1 cellular context compared by ENCODE assay signal in the genomic region with DNA sequence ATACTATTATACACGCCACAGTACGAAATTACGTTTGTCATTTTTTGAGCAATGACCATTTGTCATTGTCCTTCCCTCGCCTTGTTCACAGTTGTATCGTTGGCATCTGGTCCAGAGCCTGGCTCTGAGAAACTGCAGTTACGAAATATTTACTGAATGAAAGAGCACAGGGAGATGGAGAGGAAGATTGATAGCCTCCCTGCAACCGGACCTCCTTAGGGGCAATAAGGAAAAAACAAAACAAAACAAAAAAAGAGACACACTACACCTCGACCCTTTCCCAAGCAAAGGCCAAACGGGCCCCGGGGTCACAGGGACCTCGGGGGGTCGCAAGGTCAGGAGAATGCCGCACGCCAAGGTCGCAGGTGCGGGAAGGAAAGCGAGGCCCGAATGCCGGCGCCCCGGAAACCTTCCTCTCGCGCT.
TF ChIP-seq lines count a peak whose summit lies in the region.

No MANE protein-coding gene starts in this region.

TF ChIP-seq in K562, 482 proteins besides CTCF, POLR2A, EP300 and RAD21 (continues in another document):
- TF ChIP-seq, protein P1, sequence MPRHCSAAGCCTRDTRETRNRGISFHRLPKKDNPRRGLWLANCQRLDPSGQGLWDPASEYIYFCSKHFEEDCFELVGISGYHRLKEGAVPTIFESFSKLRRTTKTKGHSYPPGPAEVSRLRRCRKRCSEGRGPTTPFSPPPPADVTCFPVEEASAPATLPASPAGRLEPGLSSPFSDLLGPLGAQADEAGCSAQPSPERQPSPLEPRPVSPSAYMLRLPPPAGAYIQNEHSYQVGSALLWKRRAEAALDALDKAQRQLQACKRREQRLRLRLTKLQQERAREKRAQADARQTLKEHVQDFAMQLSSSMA (CRISPR knock-in tag; IDR thresholded peaks at IDR 0.05), result no peak
- TF ChIP-seq ZNF133 (CRISPR knock-in tag; IDR thresholded peaks at IDR 0.05) (no peak), ZNF717 (CRISPR knock-in tag; IDR thresholded peaks at IDR 0.05) (no peak), NFE2L1 (tag; IDR thresholded peaks at IDR 0.05; ENCODE audit: borderline replicate concordance, low read depth) (no peak), BRCA1 (IDR thresholded peaks at IDR 0.05) (no peak), BRCA1 (CRISPR knock-in tag; IDR thresholded peaks at IDR 0.05) (no peak), CXXC5 (CRISPR knock-in tag; IDR thresholded peaks at IDR 0.05) (peak; percentile 16; the same call in 1 of the 2 replicates), CEBPB (tag; IDR thresholded peaks at IDR 0.05) (peak; percentile 79), CEBPG (CRISPR knock-in tag; IDR thresholded peaks at IDR 0.05) (no peak), CEBPG (tag; conservative IDR thresholded peaks at IDR 0.05 in 1 of 2, IDR thresholded peaks at IDR 0.05 in 1 of 2) (peak in 1 of 2 experiments; percentile 56; a peak in 2 of 4 replicates), SIX5 (IDR thresholded peaks at IDR 0.05; ENCODE audit: borderline replicate concordance in 1 of 2, insufficient read depth in 1 of 2, low read depth in 1 of 2, low read length in 2 of 2) (no peak), PHB (CRISPR knock-in tag; IDR thresholded peaks at IDR 0.05) (no peak), HMG20A (CRISPR knock-in tag; conservative IDR thresholded peaks at IDR 0.05) (no peak), ILK (tag; IDR thresholded peaks at IDR 0.05; ENCODE audit: borderline replicate concordance, low read depth) (no peak), PYGO2 (tag; IDR thresholded peaks at IDR 0.05) (no peak), SRSF7 (optimal IDR thresholded peaks at IDR 0.05; ENCODE audit: low read depth, low read length) (no peak), ESRRA (IDR thresholded peaks at IDR 0.05; ENCODE audit: borderline replicate concordance, low read depth) (peak; percentile 74), TSC22D4 (tag; IDR thresholded peaks at IDR 0.05) (no peak), ZNF584 (CRISPR knock-in tag; IDR thresholded peaks at IDR 0.05; ENCODE audit: low read depth) (no peak), NELFE (IDR thresholded peaks at IDR 0.05; ENCODE audit: insufficient read depth, insufficient read length) (no peak), MYNN (IDR thresholded peaks at IDR 0.05) (no peak), MYNN (CRISPR knock-in tag; IDR thresholded peaks at IDR 0.05) (no peak), ILF3 (IDR thresholded peaks at IDR 0.05; ENCODE audit: borderline replicate concordance) (no peak), U2AF2 (optimal IDR thresholded peaks at IDR 0.05; ENCODE audit: low read depth, low read length) (no peak), ZSCAN29 (IDR thresholded peaks at IDR 0.05) (no peak), NR2C2 (CRISPR knock-in tag; IDR thresholded peaks at IDR 0.05) (no peak), NR2C2 (tag; IDR thresholded peaks at IDR 0.05) (peak; percentile 63; the same call in 1 of the 2 replicates), NR2C1 (IDR thresholded peaks at IDR 0.05) (0 out of 2 replicates have a peak, but pooled peaks have one; percentile 16), NR2C1 (tag; IDR thresholded peaks at IDR 0.05) (no peak), TCF3 (CRISPR knock-in tag; IDR thresholded peaks at IDR 0.05) (no peak), TBL1XR1 (IDR thresholded peaks at IDR 0.05; ENCODE audit: low read length in 2 of 2) (no peak), CHD2 (IDR thresholded peaks at IDR 0.05; ENCODE audit: low read depth, low read length) (no peak), HDAC1 (IDR thresholded peaks at IDR 0.05) (no peak), ZNF175 (CRISPR knock-in tag; IDR thresholded peaks at IDR 0.05; ENCODE audit: low read depth) (no peak), HDAC2 (IDR thresholded peaks at IDR 0.05) (no peak)
- TF ChIP-seq, protein P2, sequence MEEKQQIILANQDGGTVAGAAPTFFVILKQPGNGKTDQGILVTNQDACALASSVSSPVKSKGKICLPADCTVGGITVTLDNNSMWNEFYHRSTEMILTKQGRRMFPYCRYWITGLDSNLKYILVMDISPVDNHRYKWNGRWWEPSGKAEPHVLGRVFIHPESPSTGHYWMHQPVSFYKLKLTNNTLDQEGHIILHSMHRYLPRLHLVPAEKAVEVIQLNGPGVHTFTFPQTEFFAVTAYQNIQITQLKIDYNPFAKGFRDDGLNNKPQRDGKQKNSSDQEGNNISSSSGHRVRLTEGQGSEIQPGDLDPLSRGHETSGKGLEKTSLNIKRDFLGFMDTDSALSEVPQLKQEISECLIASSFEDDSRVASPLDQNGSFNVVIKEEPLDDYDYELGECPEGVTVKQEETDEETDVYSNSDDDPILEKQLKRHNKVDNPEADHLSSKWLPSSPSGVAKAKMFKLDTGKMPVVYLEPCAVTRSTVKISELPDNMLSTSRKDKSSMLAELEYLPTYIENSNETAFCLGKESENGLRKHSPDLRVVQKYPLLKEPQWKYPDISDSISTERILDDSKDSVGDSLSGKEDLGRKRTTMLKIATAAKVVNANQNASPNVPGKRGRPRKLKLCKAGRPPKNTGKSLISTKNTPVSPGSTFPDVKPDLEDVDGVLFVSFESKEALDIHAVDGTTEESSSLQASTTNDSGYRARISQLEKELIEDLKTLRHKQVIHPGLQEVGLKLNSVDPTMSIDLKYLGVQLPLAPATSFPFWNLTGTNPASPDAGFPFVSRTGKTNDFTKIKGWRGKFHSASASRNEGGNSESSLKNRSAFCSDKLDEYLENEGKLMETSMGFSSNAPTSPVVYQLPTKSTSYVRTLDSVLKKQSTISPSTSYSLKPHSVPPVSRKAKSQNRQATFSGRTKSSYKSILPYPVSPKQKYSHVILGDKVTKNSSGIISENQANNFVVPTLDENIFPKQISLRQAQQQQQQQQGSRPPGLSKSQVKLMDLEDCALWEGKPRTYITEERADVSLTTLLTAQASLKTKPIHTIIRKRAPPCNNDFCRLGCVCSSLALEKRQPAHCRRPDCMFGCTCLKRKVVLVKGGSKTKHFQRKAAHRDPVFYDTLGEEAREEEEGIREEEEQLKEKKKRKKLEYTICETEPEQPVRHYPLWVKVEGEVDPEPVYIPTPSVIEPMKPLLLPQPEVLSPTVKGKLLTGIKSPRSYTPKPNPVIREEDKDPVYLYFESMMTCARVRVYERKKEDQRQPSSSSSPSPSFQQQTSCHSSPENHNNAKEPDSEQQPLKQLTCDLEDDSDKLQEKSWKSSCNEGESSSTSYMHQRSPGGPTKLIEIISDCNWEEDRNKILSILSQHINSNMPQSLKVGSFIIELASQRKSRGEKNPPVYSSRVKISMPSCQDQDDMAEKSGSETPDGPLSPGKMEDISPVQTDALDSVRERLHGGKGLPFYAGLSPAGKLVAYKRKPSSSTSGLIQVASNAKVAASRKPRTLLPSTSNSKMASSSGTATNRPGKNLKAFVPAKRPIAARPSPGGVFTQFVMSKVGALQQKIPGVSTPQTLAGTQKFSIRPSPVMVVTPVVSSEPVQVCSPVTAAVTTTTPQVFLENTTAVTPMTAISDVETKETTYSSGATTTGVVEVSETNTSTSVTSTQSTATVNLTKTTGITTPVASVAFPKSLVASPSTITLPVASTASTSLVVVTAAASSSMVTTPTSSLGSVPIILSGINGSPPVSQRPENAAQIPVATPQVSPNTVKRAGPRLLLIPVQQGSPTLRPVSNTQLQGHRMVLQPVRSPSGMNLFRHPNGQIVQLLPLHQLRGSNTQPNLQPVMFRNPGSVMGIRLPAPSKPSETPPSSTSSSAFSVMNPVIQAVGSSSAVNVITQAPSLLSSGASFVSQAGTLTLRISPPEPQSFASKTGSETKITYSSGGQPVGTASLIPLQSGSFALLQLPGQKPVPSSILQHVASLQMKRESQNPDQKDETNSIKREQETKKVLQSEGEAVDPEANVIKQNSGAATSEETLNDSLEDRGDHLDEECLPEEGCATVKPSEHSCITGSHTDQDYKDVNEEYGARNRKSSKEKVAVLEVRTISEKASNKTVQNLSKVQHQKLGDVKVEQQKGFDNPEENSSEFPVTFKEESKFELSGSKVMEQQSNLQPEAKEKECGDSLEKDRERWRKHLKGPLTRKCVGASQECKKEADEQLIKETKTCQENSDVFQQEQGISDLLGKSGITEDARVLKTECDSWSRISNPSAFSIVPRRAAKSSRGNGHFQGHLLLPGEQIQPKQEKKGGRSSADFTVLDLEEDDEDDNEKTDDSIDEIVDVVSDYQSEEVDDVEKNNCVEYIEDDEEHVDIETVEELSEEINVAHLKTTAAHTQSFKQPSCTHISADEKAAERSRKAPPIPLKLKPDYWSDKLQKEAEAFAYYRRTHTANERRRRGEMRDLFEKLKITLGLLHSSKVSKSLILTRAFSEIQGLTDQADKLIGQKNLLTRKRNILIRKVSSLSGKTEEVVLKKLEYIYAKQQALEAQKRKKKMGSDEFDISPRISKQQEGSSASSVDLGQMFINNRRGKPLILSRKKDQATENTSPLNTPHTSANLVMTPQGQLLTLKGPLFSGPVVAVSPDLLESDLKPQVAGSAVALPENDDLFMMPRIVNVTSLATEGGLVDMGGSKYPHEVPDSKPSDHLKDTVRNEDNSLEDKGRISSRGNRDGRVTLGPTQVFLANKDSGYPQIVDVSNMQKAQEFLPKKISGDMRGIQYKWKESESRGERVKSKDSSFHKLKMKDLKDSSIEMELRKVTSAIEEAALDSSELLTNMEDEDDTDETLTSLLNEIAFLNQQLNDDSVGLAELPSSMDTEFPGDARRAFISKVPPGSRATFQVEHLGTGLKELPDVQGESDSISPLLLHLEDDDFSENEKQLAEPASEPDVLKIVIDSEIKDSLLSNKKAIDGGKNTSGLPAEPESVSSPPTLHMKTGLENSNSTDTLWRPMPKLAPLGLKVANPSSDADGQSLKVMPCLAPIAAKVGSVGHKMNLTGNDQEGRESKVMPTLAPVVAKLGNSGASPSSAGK (IDR thresholded peaks at IDR 0.05), result peak; percentile 43
- TF ChIP-seq, protein P3, sequence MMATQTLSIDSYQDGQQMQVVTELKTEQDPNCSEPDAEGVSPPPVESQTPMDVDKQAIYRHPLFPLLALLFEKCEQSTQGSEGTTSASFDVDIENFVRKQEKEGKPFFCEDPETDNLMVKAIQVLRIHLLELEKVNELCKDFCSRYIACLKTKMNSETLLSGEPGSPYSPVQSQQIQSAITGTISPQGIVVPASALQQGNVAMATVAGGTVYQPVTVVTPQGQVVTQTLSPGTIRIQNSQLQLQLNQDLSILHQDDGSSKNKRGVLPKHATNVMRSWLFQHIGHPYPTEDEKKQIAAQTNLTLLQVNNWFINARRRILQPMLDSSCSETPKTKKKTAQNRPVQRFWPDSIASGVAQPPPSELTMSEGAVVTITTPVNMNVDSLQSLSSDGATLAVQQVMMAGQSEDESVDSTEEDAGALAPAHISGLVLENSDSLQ (IDR thresholded peaks at IDR 0.05), result peak; percentile 32; the same call in 1 of the 2 replicates
- TF ChIP-seq, protein P4, sequence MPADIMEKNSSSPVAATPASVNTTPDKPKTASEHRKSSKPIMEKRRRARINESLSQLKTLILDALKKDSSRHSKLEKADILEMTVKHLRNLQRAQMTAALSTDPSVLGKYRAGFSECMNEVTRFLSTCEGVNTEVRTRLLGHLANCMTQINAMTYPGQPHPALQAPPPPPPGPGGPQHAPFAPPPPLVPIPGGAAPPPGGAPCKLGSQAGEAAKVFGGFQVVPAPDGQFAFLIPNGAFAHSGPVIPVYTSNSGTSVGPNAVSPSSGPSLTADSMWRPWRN (IDR thresholded peaks at IDR 0.05; ENCODE audit: low read depth), result no peak
- TF ChIP-seq, protein P5, sequence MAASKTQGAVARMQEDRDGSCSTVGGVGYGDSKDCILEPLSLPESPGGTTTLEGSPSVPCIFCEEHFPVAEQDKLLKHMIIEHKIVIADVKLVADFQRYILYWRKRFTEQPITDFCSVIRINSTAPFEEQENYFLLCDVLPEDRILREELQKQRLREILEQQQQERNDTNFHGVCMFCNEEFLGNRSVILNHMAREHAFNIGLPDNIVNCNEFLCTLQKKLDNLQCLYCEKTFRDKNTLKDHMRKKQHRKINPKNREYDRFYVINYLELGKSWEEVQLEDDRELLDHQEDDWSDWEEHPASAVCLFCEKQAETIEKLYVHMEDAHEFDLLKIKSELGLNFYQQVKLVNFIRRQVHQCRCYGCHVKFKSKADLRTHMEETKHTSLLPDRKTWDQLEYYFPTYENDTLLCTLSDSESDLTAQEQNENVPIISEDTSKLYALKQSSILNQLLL (CRISPR knock-in tag; IDR thresholded peaks at IDR 0.05; ENCODE audit: borderline replicate concordance), result no peak
- TF ChIP-seq, protein P6, sequence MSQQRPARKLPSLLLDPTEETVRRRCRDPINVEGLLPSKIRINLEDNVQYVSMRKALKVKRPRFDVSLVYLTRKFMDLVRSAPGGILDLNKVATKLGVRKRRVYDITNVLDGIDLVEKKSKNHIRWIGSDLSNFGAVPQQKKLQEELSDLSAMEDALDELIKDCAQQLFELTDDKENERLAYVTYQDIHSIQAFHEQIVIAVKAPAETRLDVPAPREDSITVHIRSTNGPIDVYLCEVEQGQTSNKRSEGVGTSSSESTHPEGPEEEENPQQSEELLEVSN (IDR thresholded peaks at IDR 0.05; ENCODE audit: borderline replicate concordance in 1 of 2, extremely low read depth in 1 of 2, insufficient read depth in 1 of 2, insufficient read length in 1 of 2, low read depth in 1 of 2, low read length in 1 of 2, poor library complexity in 1 of 2, severe bottlenecking in 1 of 2), result peak in 1 of 2 experiments; percentile 71
- TF ChIP-seq, protein P7, sequence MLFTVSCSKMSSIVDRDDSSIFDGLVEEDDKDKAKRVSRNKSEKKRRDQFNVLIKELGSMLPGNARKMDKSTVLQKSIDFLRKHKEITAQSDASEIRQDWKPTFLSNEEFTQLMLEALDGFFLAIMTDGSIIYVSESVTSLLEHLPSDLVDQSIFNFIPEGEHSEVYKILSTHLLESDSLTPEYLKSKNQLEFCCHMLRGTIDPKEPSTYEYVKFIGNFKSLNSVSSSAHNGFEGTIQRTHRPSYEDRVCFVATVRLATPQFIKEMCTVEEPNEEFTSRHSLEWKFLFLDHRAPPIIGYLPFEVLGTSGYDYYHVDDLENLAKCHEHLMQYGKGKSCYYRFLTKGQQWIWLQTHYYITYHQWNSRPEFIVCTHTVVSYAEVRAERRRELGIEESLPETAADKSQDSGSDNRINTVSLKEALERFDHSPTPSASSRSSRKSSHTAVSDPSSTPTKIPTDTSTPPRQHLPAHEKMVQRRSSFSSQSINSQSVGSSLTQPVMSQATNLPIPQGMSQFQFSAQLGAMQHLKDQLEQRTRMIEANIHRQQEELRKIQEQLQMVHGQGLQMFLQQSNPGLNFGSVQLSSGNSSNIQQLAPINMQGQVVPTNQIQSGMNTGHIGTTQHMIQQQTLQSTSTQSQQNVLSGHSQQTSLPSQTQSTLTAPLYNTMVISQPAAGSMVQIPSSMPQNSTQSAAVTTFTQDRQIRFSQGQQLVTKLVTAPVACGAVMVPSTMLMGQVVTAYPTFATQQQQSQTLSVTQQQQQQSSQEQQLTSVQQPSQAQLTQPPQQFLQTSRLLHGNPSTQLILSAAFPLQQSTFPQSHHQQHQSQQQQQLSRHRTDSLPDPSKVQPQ (CRISPR knock-in tag; IDR thresholded peaks at IDR 0.05; ENCODE audit: borderline replicate concordance), result no peak
- TF ChIP-seq, protein P8, sequence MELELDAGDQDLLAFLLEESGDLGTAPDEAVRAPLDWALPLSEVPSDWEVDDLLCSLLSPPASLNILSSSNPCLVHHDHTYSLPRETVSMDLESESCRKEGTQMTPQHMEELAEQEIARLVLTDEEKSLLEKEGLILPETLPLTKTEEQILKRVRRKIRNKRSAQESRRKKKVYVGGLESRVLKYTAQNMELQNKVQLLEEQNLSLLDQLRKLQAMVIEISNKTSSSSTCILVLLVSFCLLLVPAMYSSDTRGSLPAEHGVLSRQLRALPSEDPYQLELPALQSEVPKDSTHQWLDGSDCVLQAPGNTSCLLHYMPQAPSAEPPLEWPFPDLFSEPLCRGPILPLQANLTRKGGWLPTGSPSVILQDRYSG (tag; conservative IDR thresholded peaks at IDR 0.05; ENCODE audit: low read depth), result no peak
- TF ChIP-seq, protein P9, sequence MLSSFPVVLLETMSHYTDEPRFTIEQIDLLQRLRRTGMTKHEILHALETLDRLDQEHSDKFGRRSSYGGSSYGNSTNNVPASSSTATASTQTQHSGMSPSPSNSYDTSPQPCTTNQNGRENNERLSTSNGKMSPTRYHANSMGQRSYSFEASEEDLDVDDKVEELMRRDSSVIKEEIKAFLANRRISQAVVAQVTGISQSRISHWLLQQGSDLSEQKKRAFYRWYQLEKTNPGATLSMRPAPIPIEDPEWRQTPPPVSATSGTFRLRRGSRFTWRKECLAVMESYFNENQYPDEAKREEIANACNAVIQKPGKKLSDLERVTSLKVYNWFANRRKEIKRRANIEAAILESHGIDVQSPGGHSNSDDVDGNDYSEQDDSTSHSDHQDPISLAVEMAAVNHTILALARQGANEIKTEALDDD (IDR thresholded peaks at IDR 0.05), result no peak
